ENCODE assay signal across 2 cellular contexts in genomic region chrX:153876112-153876491, GRCh38.
TF ChIP-seq lines count a peak whose summit lies in the region.

No MANE protein-coding gene starts in this region.

TF ChIP-seq in neural cell, 6 proteins besides CTCF, POLR2A, EP300 and RAD21:
- TF ChIP-seq REST (IDR thresholded peaks at IDR 0.05; ENCODE audit: borderline replicate concordance) (no peak), MXI1 (conservative IDR thresholded peaks at IDR 0.05; ENCODE audit: poor library complexity, severe bottlenecking) (peak; percentile 18), POLR2AphosphoS5 (IDR thresholded peaks at IDR 0.05) (peak; percentile 30)

TF ChIP-seq in SK-N-SH treated with all-trans-retinoic acid at 6 μM for 48 hours, 23 proteins besides CTCF, POLR2A, EP300 and RAD21 (continued from another document):
- TF ChIP-seq CSRNP3 (CRISPR knock-in tag; IDR thresholded peaks at IDR 0.05) = no peak
- no peak for TF ChIP-seq ZFP3 (CRISPR knock-in tag; IDR thresholded peaks at IDR 0.05)
- no peak for TF ChIP-seq ISL1 (CRISPR knock-in tag; IDR thresholded peaks at IDR 0.05)
- no peak for TF ChIP-seq ESRRG (CRISPR knock-in tag; IDR thresholded peaks at IDR 0.05)
- no peak for TF ChIP-seq ZNF8 (CRISPR knock-in tag; IDR thresholded peaks at IDR 0.05)
